Comparison of ENCODE assay signal across 26 cellular contexts in genomic region chr3:10466186-10466585, GRCh38. TPM values are rescaled to one million over a fixed set of nuclear protein-coding genes. Genes with fewer than 3 reads are reported as not detected.
"Had no signal": no experiment of that assay in that cellular context is flagged by ENCODE, and none has a peak within 500 bp of the region (broad histone marks: within the 10 kb centered on the region; RNA-seq: fewer than 3 reads in every experiment).

No MANE protein-coding gene starts in this region.

- ATAC-seq: esophagus mucosa; gastrocnemius medialis; left colon; naive thymus-derived CD4-positive, alpha-beta T cell; psoas muscle; sciatic nerve; stimulated activated effector memory CD8-positive, alpha-beta T cell treated with anti-CD3 and anti-CD28 coated beads, Interleukin-12 subunit alpha, Interleukin-12 subunit beta, amount 100 ng/mL, for 72 hours; stimulated activated naive CD8-positive, alpha-beta T cell treated with anti-CD3 and anti-CD28 coated beads, Interleukin-15, Interleukin-2, amounts not matched to agents 100 U/mL and 50 U/mL, for 24 hours had no signal

- DNase-seq: cerebellar nuclear complex; colonic mucosa; dermis blood vessel endothelial cell; effector CD4-positive, alpha-beta T cell; endodermal cell; gastrocnemius medialis; left colon; naive thymus-derived CD4-positive, alpha-beta T cell; nephron progenitor cell; psoas muscle; retina; stimulated activated CD4-positive, alpha-beta T cell treated with anti-CD3 and anti-CD28 coated beads, Interleukin-4, amount 100 ng/mL, for 1 hour; stimulated activated CD8-positive, alpha-beta memory T cell treated with anti-CD3 and anti-CD28 coated beads, Interleukin-4, amount 100 ng/mL, for 48 hours; stimulated activated naive CD8-positive, alpha-beta T cell treated with anti-CD3 and anti-CD28 coated beads, Interleukin-15, Interleukin-2, amounts not matched to agents 100 U/mL and 50 U/mL, for 24 hours; thyroid gland; uterus had no signal

- H3K4me1 ChIP-seq: colonic mucosa, suprapubic skin, thyroid gland, uterus had no signal

- H3K27me3 ChIP-seq: colonic mucosa, gastrocnemius medialis, thyroid gland, uterus had no signal

- H3K9me3 ChIP-seq: colonic mucosa, gastrocnemius medialis, psoas muscle, suprapubic skin, thyroid gland, uterus had no signal

- H3K4me3 ChIP-seq: colonic mucosa, gastrocnemius medialis, psoas muscle, skin epidermis, suprapubic skin, thyroid gland, uterus had no signal

- H3K36me3 ChIP-seq: colonic mucosa, gastrocnemius medialis, suprapubic skin, thyroid gland, uterus had no signal

- H3K27ac ChIP-seq: colonic mucosa, skin epidermis, suprapubic skin, thyroid gland, uterus had no signal

RNA-seq across cellular contexts. Expression of gene ATP2B2, which starts 39.2 kb away (rescaled TPM):
- total RNA-seq: dermis blood vessel endothelial cell; endothelial cell of umbilical vein; fibroblast of lung; kidney epithelial cell; lung microvascular endothelial cell; mononuclear cell; naive thymus-derived CD4-positive, alpha-beta T cell had no signal
- polyA plus RNA-seq: endothelial cell of umbilical vein; fibroblast of lung; naive thymus-derived CD4-positive, alpha-beta T cell had no signal
